ENCODE assay signal across 8 cellular contexts in genomic region chr11:34105079-34105956, GRCh38.
DNase-seq lines count a peak whose midpoint lies in the region; ATAC-seq lines count a peak whose summit lies in the region.

Gene NAT10 (plus strand): TSS chr11:34105629. CDS start chr11:34108226, 2,597 bp downstream.

- peak; percentile 96 to 98 for DNase-seq in AML-193 (lab: John Stamatoyannopoulos, UW)
- DNase-seq in NCI-H446 (lab: John Stamatoyannopoulos, UW), result peak; percentile 96 to 99
- DNase-seq in activated CD4-positive, CD25-positive, alpha-beta regulatory T cell treated with anti-CD3 and anti-CD28 coated beads, Interleukin-2, amount 50 U/mL, for 16 hours (ENCODE audit: low read depth, low spot score), result peak; percentile 94
- DNase-seq in central memory CD8-positive, alpha-beta T cell (ENCODE audit: low spot score in 2 of 2), result peak; percentile 97
- peak; percentile 99 for DNase-seq in iris pigment epithelial cell (ENCODE audit: low read depth)
- peak; percentile 93 for DNase-seq in stimulated activated CD4-positive, alpha-beta T cell treated with anti-CD3 and anti-CD28 coated beads, Interleukin-12 subunit alpha, Interleukin-12 subunit beta, amount 100 ng/mL, for 4 hours

- peak within 1 kb of the TSS; percentile 95 for H3K27ac Mint-ChIP-seq in central memory CD8-positive, alpha-beta T cell (ENCODE audit: low read depth)

- H3K9me3 Mint-ChIP-seq in central memory CD8-positive, alpha-beta T cell, result no peaks in the 10 kb centered on the region

- H3K27me3 Mint-ChIP-seq in central memory CD8-positive, alpha-beta T cell, result no peaks in the 10 kb centered on the region

- peaks cover 40% of the 10 kb centered on the region for H3K4me1 Mint-ChIP-seq in central memory CD8-positive, alpha-beta T cell

- H3K36me3 Mint-ChIP-seq in central memory CD8-positive, alpha-beta T cell (ENCODE audit: insufficient read depth), result peaks cover 47% of the 10 kb centered on the region

- ATAC-seq in GM19035 (IDR thresholded peaks at IDR 0.05; ENCODE audit: unreplicated experiment), result peak; percentile 94
- ATAC-seq in HG03354 (IDR thresholded peaks at IDR 0.05; ENCODE audit: poor library complexity, severe bottlenecking, unreplicated experiment), result peak; percentile 92
- ATAC-seq in central memory CD8-positive, alpha-beta T cell (replicated peaks; ENCODE audit: extremely low read depth, poor library complexity, severe bottlenecking), result peak; percentile 92

- peak within 1 kb of the TSS; percentile 93 for H3K4me3 Mint-ChIP-seq in central memory CD8-positive, alpha-beta T cell

Comparison
In these comparisons a context has a peak if more than half of its experiments do, and no peak if none do; other contexts are left out.
1. Peak in every context shown above with its lines: DNase-seq and ATAC-seq.